In genomic region chr4:98476891-98477290, GRCh38 we compare ENCODE assay signal across 31 cellular contexts.
"Had no signal": no experiment of that assay in that cellular context is flagged by ENCODE, and none has a peak within 500 bp of the region (broad histone marks: within the 10 kb centered on the region; RNA-seq: fewer than 3 reads in every experiment).

No MANE protein-coding gene starts in this region.

- H3K4me1 ChIP-seq: ascending aorta, breast epithelium, Peyer's patch had no signal

- H3K27me3 ChIP-seq: ascending aorta, breast epithelium, MG63, Peyer's patch had no signal

- H3K36me3 ChIP-seq: ascending aorta, breast epithelium, Peyer's patch had no signal

- H3K27ac ChIP-seq: ascending aorta, Peyer's patch, VCaP had no signal

- H3K27ac Mint-ChIP-seq: activated B cell treated with CpG ODN at 0.5 μM for 24 hours; activated CD4-positive, alpha-beta memory T cell treated with anti-CD3 and anti-CD28 coated beads for 36 hours; activated naive CD4-positive, alpha-beta T cell treated with anti-CD3 and anti-CD28 coated beads, Interleukin-2, amount 50 U/mL, for 24 hours; activated naive CD8-positive, alpha-beta T cell treated with anti-CD3 and anti-CD28 coated beads, Interleukin-2, amount 10 ng/mL, durations not matched to agents 7 days and 5 days; activated T-cell treated with anti-CD3 and anti-CD28 coated beads, Interleukin-2, amount 50 U/mL, for 72 hours; activated T-helper 17 cell treated with anti-CD3 and anti-CD28 coated beads, Interleukin-2, amount 50 U/mL, for 72 hours; T-cell; T-helper 17 cell had no signal

- H3K9me3 ChIP-seq: ascending aorta, breast epithelium, MG63, Peyer's patch had no signal

- H3K9me3 Mint-ChIP-seq: activated B cell treated with CpG ODN at 0.5 μM for 24 hours; activated CD4-positive, alpha-beta memory T cell treated with anti-CD3 and anti-CD28 coated beads for 36 hours; activated naive CD4-positive, alpha-beta T cell treated with anti-CD3 and anti-CD28 coated beads, Interleukin-2, amount 50 U/mL, for 24 hours; activated T-cell treated with anti-CD3 and anti-CD28 coated beads, Interleukin-2, amount 50 U/mL, for 72 hours; activated T-helper 17 cell treated with anti-CD3 and anti-CD28 coated beads, Interleukin-2, amount 50 U/mL, for 72 hours; T-cell had no signal

- H3K4me3 Mint-ChIP-seq: activated B cell treated with CpG ODN at 0.5 μM for 24 hours; activated CD4-positive, alpha-beta memory T cell treated with anti-CD3 and anti-CD28 coated beads for 36 hours; activated naive CD4-positive, alpha-beta T cell treated with anti-CD3 and anti-CD28 coated beads, Interleukin-2, amount 50 U/mL, for 24 hours; activated naive CD8-positive, alpha-beta T cell treated with anti-CD3 and anti-CD28 coated beads, Interleukin-2, amount 10 ng/mL, durations not matched to agents 7 days and 5 days; activated T-cell treated with anti-CD3 and anti-CD28 coated beads, Interleukin-2, amount 50 U/mL, for 72 hours; activated T-helper 17 cell treated with anti-CD3 and anti-CD28 coated beads, Interleukin-2, amount 50 U/mL, for 72 hours; T-cell; T-helper 17 cell had no signal

- H3K27me3 Mint-ChIP-seq: activated B cell treated with CpG ODN at 0.5 μM for 24 hours; activated CD4-positive, alpha-beta memory T cell treated with anti-CD3 and anti-CD28 coated beads for 36 hours; activated naive CD4-positive, alpha-beta T cell treated with anti-CD3 and anti-CD28 coated beads, Interleukin-2, amount 50 U/mL, for 24 hours; activated naive CD8-positive, alpha-beta T cell treated with anti-CD3 and anti-CD28 coated beads, Interleukin-2, amount 10 ng/mL, durations not matched to agents 7 days and 5 days; activated T-helper 17 cell treated with anti-CD3 and anti-CD28 coated beads, Interleukin-2, amount 50 U/mL, for 72 hours; T-cell; T-helper 17 cell had no signal

- DNase-seq: activated B cell treated with CpG ODN at 0.5 μM for 24 hours; activated CD4-positive, alpha-beta memory T cell treated with anti-CD3 and anti-CD28 coated beads for 36 hours; activated CD4-positive, alpha-beta T cell treated with anti-CD3 and anti-CD28 coated beads for 4 hours; activated CD4-positive, alpha-beta T cell treated with anti-CD3 and anti-CD28 coated beads, Interleukin-2, amount 50 U/mL, for 1 hour; activated CD4-positive, CD25-positive, alpha-beta regulatory T cell treated with anti-CD3 and anti-CD28 coated beads, Interleukin-2, amount 50 U/mL, for 72 hours; activated effector memory CD4-positive, alpha-beta T cell treated with anti-CD3 and anti-CD28 coated beads, Interleukin-2, amount 50 U/mL, for 16 hours; activated naive CD4-positive, alpha-beta T cell; activated naive CD8-positive, alpha-beta T cell treated with anti-CD3 and anti-CD28 coated beads, Interleukin-2, amount 10 ng/mL, durations not matched to agents 7 days and 5 days; activated T-cell treated with anti-CD3 and anti-CD28 coated beads, Interleukin-2, amount 50 U/mL, for 1 hour; activated T-cell treated with anti-CD3 and anti-CD28 coated beads, Interleukin-2, amount 50 U/mL, for 72 hours; amygdala; Kasumi-1; KBM-7; MG63; NCI-H1092; NCI-H1436 treated with DMSO at 0.1 percent for 48 hours; NCI-H1694 treated with DMSO at 0.1 percent for 48 hours; NCI-H2029; NCI-H345; NCI-H524 treated with DMSO at 0.1 percent for 48 hours; PC-3; Peyer's patch; RPMI8226; SHP77 treated with DMSO at 0.1 percent for 48 hours; T-cell; T-helper 17 cell had no signal

- H3K4me3 ChIP-seq: ascending aorta, breast epithelium, MG63, Peyer's patch had no signal
